ENCODE assay signal across 21 cellular contexts in genomic region chr14:40989260-40989659, GRCh38.
DNase-seq lines count a peak whose midpoint lies in the region; ATAC-seq, FAIRE-seq and TF ChIP-seq lines count a peak whose summit lies in the region.
"Had no signal": no experiment of that assay in that cellular context is flagged by ENCODE, and none has a peak within 500 bp of the region (broad histone marks: within the 10 kb centered on the region; RNA-seq: fewer than 3 reads in every experiment).

No MANE protein-coding gene starts in this region.

- DNase-seq in SK-N-SH: no peak
- DNase-seq in A549 (ENCODE audit: low read depth in 1 of 2, low spot score in 1 of 2): no peak
- no peak for DNase-seq in GM12878 (ENCODE audit: low read depth, low spot score)
- DNase-seq in SW480 (ENCODE audit: low spot score): no peak
- DNase-seq: ACHN; AML-193; C1 segment of cervical spinal cord; Caco-2; CD4-positive, CD25-positive, alpha-beta regulatory T cell; CD8-positive, alpha-beta T cell; DMS153; DND-41; GM23248; H9; HFFc6 had no signal

- no peaks in the 10 kb centered on the region for H3F3A ChIP-seq in SK-N-SH (replicated peaks; ENCODE audit: insufficient read depth)

- H3K9ac ChIP-seq in SK-N-SH (no peak overlapping the region), GM12878 (ENCODE audit: control insufficient read depth, insufficient read depth, low read length) (no peak overlapping the region)
- H3K9ac ChIP-seq: GM23248 had no signal

- H3K36me3 ChIP-seq in SK-N-SH (replicated peaks in 1 of 2; ENCODE audit: control insufficient read depth in 1 of 2, insufficient read depth in 2 of 2, low read length in 1 of 2): no peaks in the 10 kb centered on the region
- no peaks in the 10 kb centered on the region for H3K36me3 ChIP-seq in GM12878 (ENCODE audit: control insufficient read depth in 2 of 2, insufficient read depth in 2 of 2, low read length in 1 of 2)

- TF ChIP-seq RAD21 in SK-N-SH (IDR thresholded peaks at IDR 0.05; ENCODE audit: low read length): no peak
- TF ChIP-seq RAD21 in A549 (conservative IDR thresholded peaks at IDR 0.05 in 1 of 2, IDR thresholded peaks at IDR 0.05 in 1 of 2): no peak
- no peak for TF ChIP-seq RAD21 in Ishikawa (IDR thresholded peaks at IDR 0.05; ENCODE audit: low read depth)
- TF ChIP-seq RAD21 in GM12878 (IDR thresholded peaks at IDR 0.05; ENCODE audit: insufficient read depth, low read depth, low read length): no peak

- POLR2A ChIA-PET in SK-N-SH (lab: Yijun Ruan, JAX): no interaction called here
- POLR2A ChIA-PET in A549 (lab: Yijun Ruan, JAX): no interaction called here
- POLR2A ChIA-PET in GM12878 (lab: Charles Lee): no interaction called here

- CTCF ChIA-PET in SK-N-SH (lab: Yijun Ruan, JAX): no interaction called here
- CTCF ChIA-PET in A549 (lab: Yijun Ruan, JAX): no interaction called here
- CTCF ChIA-PET in GM12878 (lab: Yijun Ruan, JAX): no interaction called here

- RAD21 ChIA-PET in GM12878 (lab: Charles Lee; ENCODE audit: unreplicated experiment): no interaction called here

- FAIRE-seq in A549 (lab: Jason Lieb, UNC) (no peak), GM12878 (lab: Jason Lieb, UNC) (no peak)
- FAIRE-seq: G401.6 had no signal

- H3K4me3 ChIP-seq in SK-N-SH (ENCODE audit: low read depth in 2 of 2, low read length in 1 of 2) (no peak overlapping the region), A549 (no peak overlapping the region), GM12878 (no peak overlapping the region)
- H3K4me3 ChIP-seq: GM23248 had no signal

- intact Hi-C loops in GM12878 (cut with micrococcal nuclease; ENCODE audit: unreplicated experiment): no loop called here

- no peaks in the 10 kb centered on the region for H3K9me2 ChIP-seq in SK-N-SH

- BruUV-seq in GM12878 (replicated peaks; lab: Mats Ljungman, UMichigan): no TSS peak

- ATAC-seq in SK-N-SH treated with all-trans-retinoic acid at 6 μM for 48 hours (no peak), A549 (no peak), GM12878 (no peak), HG02642 (IDR thresholded peaks at IDR 0.05; ENCODE audit: poor library complexity, unreplicated experiment) (no peak), GM21367 (IDR thresholded peaks at IDR 0.05; ENCODE audit: unreplicated experiment) (no peak)
- ATAC-seq: CD8-positive, alpha-beta T cell had no signal

- in situ Hi-C loops in GM12878 (cut with MboI): no loop called here

- no peak overlapping the region for H3K27ac ChIP-seq in SK-N-SH (ENCODE audit: low read depth in 2 of 2, low read length in 1 of 2)
- no peak overlapping the region for H3K27ac ChIP-seq in A549
- no peak overlapping the region for H3K27ac ChIP-seq in GM12878 (ENCODE audit: control insufficient read depth, insufficient read depth)
- H3K27ac ChIP-seq: 22Rv1, GM23248 had no signal

- no peaks in the 10 kb centered on the region for H3K27me3 ChIP-seq in SK-N-SH (ENCODE audit: insufficient read depth)
- H3K27me3 ChIP-seq in GM12878 (replicated peaks in 1 of 2; ENCODE audit: control insufficient read depth in 2 of 2, insufficient read depth in 2 of 2, low read length in 1 of 2): no peaks in the 10 kb centered on the region

- H2AFZ ChIP-seq in SK-N-SH (ENCODE audit: low read depth) (no peak overlapping the region), GM12878 (ENCODE audit: control insufficient read depth, low read depth, low read length) (no peak overlapping the region)
- H2AFZ ChIP-seq: GM23248 had no signal

- WGBS in SK-N-SH (ENCODE audit: low lambda C conversion rate): 43% methylated on average over 1 of the region's 1 CpG
- WGBS in A549 (ENCODE audit: missing lambda C conversion rate): 0% methylated on average over 1 of the region's 1 CpG
- WGBS in GM12878 (ENCODE audit: insufficient coverage, insufficient replicate concordance, low lambda C conversion rate, missing lambda C conversion rate): 0% methylated on average over 1 of the region's 1 CpG

- H3K4me1 ChIP-seq in SK-N-SH (ENCODE audit: control insufficient read depth in 1 of 2, insufficient read depth in 2 of 2, low read depth in 1 of 2, low read length in 1 of 2): no peaks in the 10 kb centered on the region
- H3K4me1 ChIP-seq in A549: no peaks in the 10 kb centered on the region
- H3K4me1 ChIP-seq in GM12878 (ENCODE audit: control insufficient read depth, insufficient read depth, low read length): no peaks in the 10 kb centered on the region
- H3K4me1 ChIP-seq: Caco-2 had no signal

- H3K79me2 ChIP-seq in SK-N-SH (ENCODE audit: insufficient read depth) (no peaks in the 10 kb centered on the region), GM12878 (ENCODE audit: control insufficient read depth, insufficient read depth, low read length) (no peaks in the 10 kb centered on the region)

- H3K4me2 ChIP-seq in SK-N-SH (no peak overlapping the region), A549 (no peak overlapping the region), GM12878 (ENCODE audit: control insufficient read depth, insufficient read depth) (no peak overlapping the region)

- H3K9me3 ChIP-seq in SK-N-SH (no peaks in the 10 kb centered on the region), A549 (no peaks in the 10 kb centered on the region), GM12878 (replicated peaks; ENCODE audit: control insufficient read depth, insufficient read depth, low read length) (no peaks in the 10 kb centered on the region)
- H3K9me3 ChIP-seq: Caco-2 had no signal

- SMC1A ChIA-PET in GM12878 (lab: Charles Lee; ENCODE audit: uncharacterized antibody, unreplicated experiment): no interaction called here

- no peaks in the 10 kb centered on the region for H4K20me1 ChIP-seq in SK-N-SH (ENCODE audit: insufficient read depth)
- no peaks in the 10 kb centered on the region for H4K20me1 ChIP-seq in GM12878 (ENCODE audit: control insufficient read depth, insufficient read depth)

- TF ChIP-seq POLR2A in A549 (IDR thresholded peaks at IDR 0.05; ENCODE audit: low read length): no peak
- no peak for TF ChIP-seq POLR2A in GM12878 (IDR thresholded peaks at IDR 0.05; ENCODE audit: low read depth, low read length)

- no peak for TF ChIP-seq CTCF in SK-N-SH (IDR thresholded peaks at IDR 0.05)
- TF ChIP-seq CTCF in A549 (IDR thresholded peaks at IDR 0.05): no peak
- TF ChIP-seq CTCF in GM12878 (IDR thresholded peaks at IDR 0.05 in 2 of 3, conservative IDR thresholded peaks at IDR 0.05 in 1 of 3; ENCODE audit: control insufficient read depth in 2 of 3, extremely low read depth in 1 of 3, insufficient read depth in 1 of 3, low read depth in 3 of 3, low read length in 3 of 3): no peak

- TF ChIP-seq EP300 in SK-N-SH (IDR thresholded peaks at IDR 0.05; ENCODE audit: borderline replicate concordance in 1 of 2, low read depth in 1 of 2, low read length in 1 of 2) (no peak), A549 (IDR thresholded peaks at IDR 0.05) (no peak), Ishikawa (IDR thresholded peaks at IDR 0.05; ENCODE audit: borderline replicate concordance) (no peak), GM12878 (IDR thresholded peaks at IDR 0.05; ENCODE audit: borderline replicate concordance in 1 of 2, control insufficient read depth in 1 of 2, low read depth in 2 of 2, low read length in 2 of 2) (no peak)

TF ChIP-seq in SK-N-SH, 30 proteins besides CTCF, POLR2A, EP300 and RAD21 (continues in another document):
- TF ChIP-seq TCF12 (IDR thresholded peaks at IDR 0.05) (no peak), GABPA (IDR thresholded peaks at IDR 0.05; ENCODE audit: low read depth) (no peak), ELF1 (IDR thresholded peaks at IDR 0.05) (no peak)

TF ChIP-seq in SK-N-SH treated with all-trans-retinoic acid at 6 μM for 48 hours, 23 proteins besides CTCF, POLR2A, EP300 and RAD21 (continues in another document):
- no peak for TF ChIP-seq ZFP30 (CRISPR knock-in tag; IDR thresholded peaks at IDR 0.05)
- TF ChIP-seq SNAI2 (CRISPR knock-in tag; IDR thresholded peaks at IDR 0.05): no peak
- no peak for TF ChIP-seq ZNF70 (CRISPR knock-in tag; IDR thresholded peaks at IDR 0.05)

TF ChIP-seq in A549, 52 proteins besides CTCF, POLR2A, EP300 and RAD21 (continues in another document):
- no peak for TF ChIP-seq KDM5A (IDR thresholded peaks at IDR 0.05)

TF ChIP-seq in Ishikawa, 13 proteins besides CTCF, POLR2A, EP300 and RAD21 (continues in another document):
- no peak for TF ChIP-seq FOXM1 (IDR thresholded peaks at IDR 0.05; ENCODE audit: borderline replicate concordance, low read depth)

TF ChIP-seq in GM12878, 131 proteins besides CTCF, POLR2A, EP300 and RAD21 (continues in another document):
- TF ChIP-seq ZZZ3 (IDR thresholded peaks at IDR 0.05; ENCODE audit: control insufficient read depth, insufficient read length, low read depth) (no peak), REST (IDR thresholded peaks at IDR 0.05; ENCODE audit: low read depth, low read length) (peak; percentile 39; the same call in 1 of the 2 replicates)
